Comparison of ENCODE assay signal across 1 cellular context in genomic region chr12:8037947-8038346, GRCh38.
TF ChIP-seq lines count a peak whose summit lies in the region.

No MANE protein-coding gene starts in this region.

TF ChIP-seq in K562, 482 proteins besides CTCF, POLR2A, EP300 and RAD21:
- TF ChIP-seq EGR1 (conservative IDR thresholded peaks at IDR 0.05) (peak; percentile 86), ZNF696 (CRISPR knock-in tag; conservative IDR thresholded peaks at IDR 0.05) (no peak)
